In the genomic region with DNA sequence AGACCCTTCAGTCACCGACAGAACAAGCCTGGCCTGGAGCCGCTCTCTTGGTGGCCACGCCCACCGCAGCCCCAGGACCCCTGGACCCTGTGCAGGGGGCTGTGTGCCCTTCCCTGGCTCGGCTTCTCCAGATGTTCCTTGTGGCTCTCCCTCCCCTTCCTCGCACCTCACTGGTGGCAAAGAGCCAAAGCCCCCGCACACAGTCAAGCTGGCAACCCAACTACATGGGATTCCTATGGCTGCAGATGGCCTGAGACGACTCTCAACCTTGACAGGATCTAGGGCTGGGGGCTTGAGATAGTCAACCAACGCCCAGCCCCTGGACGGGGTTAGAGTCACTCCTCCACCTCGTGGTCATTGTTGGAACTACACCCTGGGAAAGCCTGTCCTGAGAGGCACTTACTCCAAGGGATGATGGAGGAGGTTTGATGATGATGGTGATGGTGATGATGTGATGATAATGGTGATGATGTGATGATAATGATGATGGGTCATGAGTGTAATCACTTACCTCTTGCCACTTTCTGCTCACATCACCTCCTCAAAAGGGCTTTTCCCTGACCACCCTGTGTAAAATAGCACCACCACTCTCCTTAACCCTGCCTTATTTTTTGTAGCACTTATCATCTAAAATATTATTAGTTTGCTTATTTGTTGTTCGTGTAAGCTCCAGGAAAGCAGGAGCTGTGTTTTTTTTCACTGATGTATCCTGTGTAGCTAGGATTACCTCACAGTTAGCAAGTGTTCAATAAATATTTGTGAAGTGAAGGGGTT, we compare ENCODE assay signal across 8 cellular contexts.
DNase-seq lines count a peak whose midpoint lies in the region; ATAC-seq and TF ChIP-seq lines count a peak whose summit lies in the region.

No MANE protein-coding gene starts in this region.

- no peak overlapping the region for H3K4me3 Mint-ChIP-seq in CD8-positive, alpha-beta memory T cell
- H3K4me3 Mint-ChIP-seq in HFFc6 = no peak overlapping the region

- no peaks in the 10 kb centered on the region for H4K20me1 ChIP-seq in PC-3 (ENCODE audit: low read length)

- H3F3A ChIP-seq in PC-3 (ENCODE audit: low read length, unreplicated experiment) = no peaks in the 10 kb centered on the region

- intact Hi-C loops in PC-3 (cut with micrococcal nuclease) = no loop called here

- TF ChIP-seq CTCF in HFFc6 (IDR thresholded peaks at IDR 0.05) (peak; percentile 85), PC-3 (conservative IDR thresholded peaks at IDR 0.05; ENCODE audit: low read depth, low read length) (peak; percentile 85)

- H2AFZ ChIP-seq in PC-3 (ENCODE audit: low read length) = no peak overlapping the region

- H3K4me1 Mint-ChIP-seq in CD8-positive, alpha-beta memory T cell = no peaks in the 10 kb centered on the region
- no peaks in the 10 kb centered on the region for H3K4me1 Mint-ChIP-seq in HFFc6 (ENCODE audit: low read depth)

- no peaks in the 10 kb centered on the region for H3K79me2 ChIP-seq in PC-3 (ENCODE audit: low read length)

- H3K27me3 Mint-ChIP-seq in CD8-positive, alpha-beta memory T cell = peaks cover 18 to 35% of the 10 kb centered on the region in 2 donors
- H3K27me3 Mint-ChIP-seq in HFFc6 (ENCODE audit: insufficient read depth) = no peaks in the 10 kb centered on the region; the same call in 1 of the 2 replicates

- POLR2A ChIA-PET in CD8-positive, alpha-beta memory T cell (lab: Charles Lee) = no interaction called here
- POLR2A ChIA-PET in PC-3 (lab: Charles Lee; ENCODE audit: unreplicated experiment) = no interaction called here

- no peaks in the 10 kb centered on the region for H3K4me1 ChIP-seq in CD8-positive, alpha-beta memory T cell (ENCODE audit: insufficient read depth, low read length)
- no peaks in the 10 kb centered on the region for H3K4me1 ChIP-seq in PC-3 (ENCODE audit: insufficient read depth, low read length)

- peaks cover 0 to 4% (median 2%) of the 10 kb centered on the region in 5 donors for H3K9me3 Mint-ChIP-seq in CD8-positive, alpha-beta memory T cell
- peaks cover 9% of the 10 kb centered on the region for H3K9me3 Mint-ChIP-seq in HFFc6

- H3K27me3 ChIP-seq in CD8-positive, alpha-beta memory T cell (ENCODE audit: insufficient read depth, low read length, poor library complexity, severe bottlenecking) = peaks cover 7% of the 10 kb centered on the region
- peaks cover 12% of the 10 kb centered on the region; the same call in 1 of the 2 replicates for H3K27me3 ChIP-seq in PC-3 (ENCODE audit: low read length)

- H3K36me3 Mint-ChIP-seq in CD8-positive, alpha-beta memory T cell = peaks cover 0 to 1% (median 0%) of the 10 kb centered on the region in 3 donors
- no peaks in the 10 kb centered on the region for H3K36me3 Mint-ChIP-seq in HFFc6 (ENCODE audit: low read depth)

- DNase-seq in CD8-positive, alpha-beta memory T cell = peak in 3 of 5 donors; percentile 4 to 23 (median 13)
- DNase-seq in HFFc6 (peak; percentile 3), PC-3 (peak; percentile 57), globus pallidus (ENCODE audit: low spot score) (peak; percentile 48), pons (ENCODE audit: low spot score) (peak; percentile 67)
- DNase-seq in activated gamma-delta T cell treated with anti-CD3 and anti-CD28 coated beads, Interleukin-2, amount 50 U/mL, for 16 hours (ENCODE audit: low read depth) = peak; percentile 14

- ATAC-seq in PC-3 (no peak; the same call in 1 of the 2 replicates), HG03378 (IDR thresholded peaks at IDR 0.05; ENCODE audit: unreplicated experiment) (no peak), HG02970 (IDR thresholded peaks at IDR 0.05; ENCODE audit: low FRiP score, unreplicated experiment) (no peak)

- BruUV-seq in PC-3 (replicated peaks; lab: Mats Ljungman, UMichigan) = no TSS peak

- H3K9me3 ChIP-seq in CD8-positive, alpha-beta memory T cell (ENCODE audit: low read length) = no peaks in the 10 kb centered on the region
- no peaks in the 10 kb centered on the region for H3K9me3 ChIP-seq in PC-3 (ENCODE audit: low read length)

- CTCF ChIA-PET in CD8-positive, alpha-beta memory T cell (lab: Charles Lee) = interaction anchor here (0.8 kb wide), 1 partner anchor 19 kb away, joined by 3 read pairs; no protein-coding TSS in a partner anchor
- CTCF ChIA-PET in PC-3 (lab: Charles Lee) = no interaction called here

- no peaks in the 10 kb centered on the region for H3K9me2 ChIP-seq in PC-3 (replicated peaks; ENCODE audit: low read length)

- H3K9ac ChIP-seq in PC-3 (ENCODE audit: low read length) = no peak overlapping the region

- H3K4me3 ChIP-seq in CD8-positive, alpha-beta memory T cell (ENCODE audit: low read length) = no peak overlapping the region
- no peak overlapping the region for H3K4me3 ChIP-seq in PC-3 (ENCODE audit: low read length)

- no peak overlapping the region for H3K27ac ChIP-seq in CD8-positive, alpha-beta memory T cell (ENCODE audit: low read depth, low read length)
- no peak overlapping the region for H3K27ac ChIP-seq in PC-3 (ENCODE audit: low read length)

- H3K36me3 ChIP-seq in CD8-positive, alpha-beta memory T cell (ENCODE audit: insufficient read depth, low read length) = no peaks in the 10 kb centered on the region
- H3K36me3 ChIP-seq in PC-3 (ENCODE audit: low read depth, low read length) = no peaks in the 10 kb centered on the region

- peak overlapping the region in 1 of 8 donors; percentile 65 for H3K27ac Mint-ChIP-seq in CD8-positive, alpha-beta memory T cell
- no peak overlapping the region for H3K27ac Mint-ChIP-seq in HFFc6

- no peak overlapping the region for H3K4me2 ChIP-seq in PC-3 (ENCODE audit: low read length)

Comparison
In these comparisons a context has a peak if more than half of its experiments do, and no peak if none do; other contexts are left out.
1. DNase-seq: peak in every context shown above with its lines; median percentile 67 in pons; 57 in PC-3; 48 in globus pallidus; 14 in activated gamma-delta T cell treated with anti-CD3 and anti-CD28 coated beads, Interleukin-2, amount 50 U/mL, for 16 hours; 13 in CD8-positive, alpha-beta memory T cell; 3 in HFFc6.